Comparison of ENCODE assay signal across 9 cellular contexts in the genomic region with DNA sequence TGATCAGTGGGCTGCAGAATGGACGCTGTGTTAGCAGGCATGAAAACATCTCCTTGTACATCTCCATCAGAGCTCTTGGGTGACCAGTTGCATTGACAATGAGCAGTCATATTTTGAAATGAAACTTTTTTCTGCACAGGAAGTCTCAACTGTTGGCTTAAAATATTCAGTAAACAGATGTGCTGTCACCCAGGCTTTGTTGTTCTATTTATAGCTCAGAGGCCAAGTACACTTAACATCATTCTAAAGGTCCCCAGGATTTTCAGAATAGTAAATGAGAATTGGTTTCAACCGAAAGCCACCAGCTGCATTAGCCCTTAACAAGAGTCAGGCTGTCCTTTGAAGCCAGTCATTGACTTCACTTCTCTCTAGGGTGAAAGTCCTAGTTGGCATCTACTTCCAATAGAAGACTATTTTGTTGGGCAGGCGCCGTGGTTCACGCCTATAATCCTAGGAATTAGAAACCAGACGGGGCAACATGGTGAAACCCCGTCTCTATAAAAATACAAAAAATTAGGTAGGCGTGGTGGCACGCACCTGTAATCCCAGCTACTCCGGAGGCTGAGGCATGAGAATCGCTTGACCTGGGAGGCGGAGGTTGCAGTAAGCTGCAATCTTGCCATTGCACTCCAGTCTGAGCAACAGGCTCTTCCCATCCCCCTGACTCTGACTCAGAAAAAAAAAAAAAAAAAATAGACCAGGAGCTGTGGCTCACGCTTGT. TPM values are rescaled to one million over a fixed set of nuclear protein-coding genes. Genes with fewer than 3 reads are reported as not detected.
DNase-seq lines count a peak whose midpoint lies in the region; ATAC-seq and TF ChIP-seq lines count a peak whose summit lies in the region.
"Had no signal": no experiment of that assay in that cellular context is flagged by ENCODE, and none has a peak within 500 bp of the region (broad histone marks: within the 10 kb centered on the region; RNA-seq: fewer than 3 reads in every experiment).

No MANE protein-coding gene starts in this region.

- ATAC-seq in GM19455 (IDR thresholded peaks at IDR 0.05; ENCODE audit: unreplicated experiment) (peak; percentile 51), HG03354 (IDR thresholded peaks at IDR 0.05; ENCODE audit: poor library complexity, severe bottlenecking, unreplicated experiment) (peak; percentile 69), gastroesophageal sphincter (no peak)

- no peak for TF ChIP-seq EP300 in gastroesophageal sphincter (IDR thresholded peaks at IDR 0.05)

- TF ChIP-seq CTCF in GM06990 (IDR thresholded peaks at IDR 0.05; ENCODE audit: insufficient read depth, low read length, poor library complexity, severe bottlenecking) (no peak), gastroesophageal sphincter (IDR thresholded peaks at IDR 0.05) (no peak)

- H3K36me3 ChIP-seq in GM06990 (ENCODE audit: control insufficient read depth, insufficient read depth, low read length) (no peaks in the 10 kb centered on the region), gastroesophageal sphincter (no peaks in the 10 kb centered on the region)

- TF ChIP-seq POLR2A in erythroblast (IDR thresholded peaks at IDR 0.05; ENCODE audit: low read length) = no peak
- no peak for TF ChIP-seq POLR2A in gastroesophageal sphincter (IDR thresholded peaks at IDR 0.05)

- DNase-seq in GM06990 (ENCODE audit: extremely low read depth, insufficient read length) (peak; percentile 82), erythroblast (lab: John Stamatoyannopoulos, UW) (no peak), NCI-H146 (lab: John Stamatoyannopoulos, UW) (no peak), NCI-H128 (lab: John Stamatoyannopoulos, UW; ENCODE audit: unreplicated experiment) (no peak)
- no peak for DNase-seq in activated T-helper 2 cell treated with anti-CD3 and anti-CD28 coated beads, Interferon-gamma antibody, Interleukin-2, Interleukin-4, amounts not matched to agents 10 μg/mL and 5 μg/mL and 100 μg/mL, durations not matched to agents 14 hours and 24 hours and 36 hours (ENCODE audit: low spot score)
- DNase-seq: endodermal cell had no signal

- WGBS in gastroesophageal sphincter (ENCODE audit: low coverage in 1 of 2), 2 donors = 62 to 75% methylated on average over 7 of the region's 13 CpGs

- peaks cover 0 to 14% (median 0%) of the 10 kb centered on the region in 3 donors for H3K9me3 ChIP-seq in gastroesophageal sphincter

- H3K4me3 ChIP-seq in GM06990 (replicated peaks; ENCODE audit: low read depth, low read length) (no peak overlapping the region; the same call in 1 of the 2 replicates), gastroesophageal sphincter (no peak overlapping the region)

- no peaks in the 10 kb centered on the region for H3K27me3 Mint-ChIP-seq in activated T-helper 2 cell treated with anti-CD3 and anti-CD28 coated beads, Interferon-gamma antibody, Interleukin-2, Interleukin-4, amounts not matched to agents 10 μg/mL and 5 μg/mL and 100 μg/mL, durations not matched to agents 14 hours and 24 hours and 36 hours (ENCODE audit: low read depth)

- peaks cover 0 to 18% (median 10%) of the 10 kb centered on the region in 3 donors for H3K4me1 ChIP-seq in gastroesophageal sphincter

- H3K36me3 Mint-ChIP-seq in activated T-helper 2 cell treated with anti-CD3 and anti-CD28 coated beads, Interferon-gamma antibody, Interleukin-2, Interleukin-4, amounts not matched to agents 10 μg/mL and 5 μg/mL and 100 μg/mL, durations not matched to agents 14 hours and 24 hours and 36 hours (ENCODE audit: low read depth) = peaks cover 45% of the 10 kb centered on the region

- intact Hi-C loops in activated T-helper 2 cell treated with anti-CD3 and anti-CD28 coated beads, Interferon-gamma antibody, Interleukin-2, Interleukin-4, amounts not matched to agents 10 μg/mL and 5 μg/mL and 100 μg/mL, durations not matched to agents 14 hours and 24 hours and 36 hours (cut with micrococcal nuclease) = loop anchor here (1.0 kb wide), 2 partner anchors 8 to 16 kb away; no protein-coding TSS in a partner anchor

- peak overlapping the region; percentile 52 for H3K4me3 Mint-ChIP-seq in activated T-helper 2 cell treated with anti-CD3 and anti-CD28 coated beads, Interferon-gamma antibody, Interleukin-2, Interleukin-4, amounts not matched to agents 10 μg/mL and 5 μg/mL and 100 μg/mL, durations not matched to agents 14 hours and 24 hours and 36 hours (ENCODE audit: low read depth)
- H3K4me3 Mint-ChIP-seq: endodermal cell had no signal

- H3K4me1 Mint-ChIP-seq in activated T-helper 2 cell treated with anti-CD3 and anti-CD28 coated beads, Interferon-gamma antibody, Interleukin-2, Interleukin-4, amounts not matched to agents 10 μg/mL and 5 μg/mL and 100 μg/mL, durations not matched to agents 14 hours and 24 hours and 36 hours (ENCODE audit: low read depth) = peaks cover 62% of the 10 kb centered on the region
- H3K4me1 Mint-ChIP-seq: endodermal cell had no signal

- no peak overlapping the region for H3K27ac ChIP-seq in gastroesophageal sphincter

- no peaks in the 10 kb centered on the region for H3K9me3 Mint-ChIP-seq in activated T-helper 2 cell treated with anti-CD3 and anti-CD28 coated beads, Interferon-gamma antibody, Interleukin-2, Interleukin-4, amounts not matched to agents 10 μg/mL and 5 μg/mL and 100 μg/mL, durations not matched to agents 14 hours and 24 hours and 36 hours

- H3K27ac Mint-ChIP-seq in activated T-helper 2 cell treated with anti-CD3 and anti-CD28 coated beads, Interferon-gamma antibody, Interleukin-2, Interleukin-4, amounts not matched to agents 10 μg/mL and 5 μg/mL and 100 μg/mL, durations not matched to agents 14 hours and 24 hours and 36 hours = peak overlapping the region; percentile 92
- H3K27ac Mint-ChIP-seq: endodermal cell had no signal

- H3K27me3 ChIP-seq in GM06990 (replicated peaks; ENCODE audit: control insufficient read depth, insufficient read depth, low read length) (no peaks in the 10 kb centered on the region), gastroesophageal sphincter (peaks cover 72% of the 10 kb centered on the region)

RNA-seq across cellular contexts. Expression of a gene that starts 7.9 kb away (rescaled TPM):
- 105 TPM in 2 replicates for total RNA-seq in activated T-helper 2 cell treated with anti-CD3 and anti-CD28 coated beads, Interferon-gamma antibody, Interleukin-2, Interleukin-4, amounts not matched to agents 10 μg/mL and 5 μg/mL and 100 μg/mL, durations not matched to agents 14 hours and 24 hours and 36 hours
- 10 to 100 TPM in 2 of 4 donors, 1 to 10 TPM in 2; 7.3 to 22.5 (median 10.0) TPM for total RNA-seq in gastroesophageal sphincter

RNA-seq across cellular contexts. Expression of a gene that starts 9.1 kb away (rescaled TPM):
- total RNA-seq in activated T-helper 2 cell treated with anti-CD3 and anti-CD28 coated beads, Interferon-gamma antibody, Interleukin-2, Interleukin-4, amounts not matched to agents 10 μg/mL and 5 μg/mL and 100 μg/mL, durations not matched to agents 14 hours and 24 hours and 36 hours = 285 and 300 TPM in 2 replicates
- 100 to 1,000 TPM; 144 to 177 (median 162) TPM for total RNA-seq in gastroesophageal sphincter

RNA-seq across cellular contexts. Expression of a gene that starts 32.0 kb away (rescaled TPM):
- total RNA-seq in activated T-helper 2 cell treated with anti-CD3 and anti-CD28 coated beads, Interferon-gamma antibody, Interleukin-2, Interleukin-4, amounts not matched to agents 10 μg/mL and 5 μg/mL and 100 μg/mL, durations not matched to agents 14 hours and 24 hours and 36 hours = 250 TPM in 2 replicates
- 10 to 100 TPM; 40.8 to 77.2 (median 53.9) TPM for total RNA-seq in gastroesophageal sphincter
